Comparison of ENCODE assay signal across 8 cellular contexts in the genomic region with DNA sequence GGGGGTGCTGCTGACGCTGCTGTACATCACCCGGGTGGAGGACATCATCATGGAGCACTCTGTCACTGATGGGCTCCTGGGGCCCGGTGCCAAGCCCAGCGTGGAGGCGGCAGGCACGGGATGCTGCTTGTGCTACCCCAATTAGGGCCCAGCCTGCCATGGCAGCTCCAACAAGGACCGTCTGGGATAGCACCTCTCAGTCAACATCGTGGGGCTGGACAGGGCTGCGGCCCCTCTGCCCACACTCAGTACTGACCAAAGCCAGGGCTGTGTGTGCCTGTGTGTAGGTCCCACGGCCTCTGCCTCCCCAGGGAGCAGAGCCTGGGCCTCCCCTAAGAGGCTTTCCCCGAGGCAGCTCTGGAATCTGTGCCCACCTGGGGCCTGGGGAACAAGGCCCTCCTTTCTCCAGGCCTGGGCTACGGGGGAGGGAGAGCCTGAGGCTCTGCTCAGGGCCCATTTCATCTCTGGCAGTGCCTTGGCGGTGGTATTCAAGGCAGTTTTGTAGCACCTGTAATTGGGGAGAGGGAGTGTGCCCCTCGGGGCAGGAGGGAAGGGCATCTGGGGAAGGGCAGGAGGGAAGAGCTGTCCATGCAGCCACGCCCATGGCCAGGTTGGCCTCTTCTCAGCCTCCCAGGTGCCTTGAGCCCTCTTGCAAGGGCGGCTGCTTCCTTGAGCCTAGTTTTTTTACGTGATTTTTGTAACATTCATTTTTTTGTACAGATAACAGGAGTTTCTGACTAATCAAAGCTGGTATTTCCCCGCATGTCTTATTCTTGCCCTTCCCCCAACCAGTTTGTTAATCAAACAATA. TPM values are rescaled to one million over a fixed set of nuclear protein-coding genes. Genes with fewer than 3 reads are reported as not detected.
A peak's percentile ranks its signal among the peaks of the same experiment; 100 is the strongest.
DNase-seq lines count a peak whose midpoint lies in the region; ATAC-seq and TF ChIP-seq lines count a peak whose summit lies in the region.

No MANE protein-coding gene starts in this region.

- no peak overlapping the region for H4K5ac ChIP-seq in mesendoderm (ENCODE audit: low read length)

- H3K36me3 ChIP-seq in mesendoderm (ENCODE audit: control insufficient read depth, insufficient read depth, low read length) (no peaks in the 10 kb centered on the region), uterus (no peaks in the 10 kb centered on the region)

- no peak overlapping the region for H2BK5ac ChIP-seq in mesendoderm (ENCODE audit: low read length)

- H3K4me1 ChIP-seq in mesendoderm (ENCODE audit: control insufficient read depth, low read depth, low read length) (no peaks in the 10 kb centered on the region), uterus (peaks cover 0 to 4% of the 10 kb centered on the region in 2 donors)

- no CpG with 5 or more reads among the region's 18 CpGs for WGBS in mesendoderm (ENCODE audit: extremely low coverage, insufficient coverage, low lambda C conversion rate)

- no peaks in the 10 kb centered on the region for H3K79me2 ChIP-seq in mesendoderm (ENCODE audit: control insufficient read depth, insufficient read depth, low read length)

- H3K79me1 ChIP-seq in mesendoderm (ENCODE audit: low read length): no peaks in the 10 kb centered on the region

- H3K4me3 ChIP-seq in mesendoderm (ENCODE audit: low read length) (no peak overlapping the region), uterus (no peak overlapping the region)

- H2BK120ac ChIP-seq in mesendoderm (ENCODE audit: low read depth, low read length): no peak overlapping the region

- H4K8ac ChIP-seq in mesendoderm (ENCODE audit: low read depth, low read length): no peak overlapping the region

- TF ChIP-seq POLR2A in uterus (IDR thresholded peaks at IDR 0.05): no peak

- H2AK5ac ChIP-seq in mesendoderm (ENCODE audit: low read length): no peak overlapping the region

- H3K9ac ChIP-seq in mesendoderm (ENCODE audit: low read length): no peak overlapping the region

- H3K18ac ChIP-seq in mesendoderm (ENCODE audit: low read length): no peak overlapping the region

- H3K23ac ChIP-seq in mesendoderm (ENCODE audit: low read length): no peak overlapping the region

- no peak overlapping the region for H3K4me2 ChIP-seq in mesendoderm (ENCODE audit: low read length)

- ATAC-seq in Right ventricle myocardium superior (ENCODE audit: poor library complexity) (peak; percentile 9), HG03354 (IDR thresholded peaks at IDR 0.05; ENCODE audit: poor library complexity, severe bottlenecking, unreplicated experiment) (no peak), GM21390 (IDR thresholded peaks at IDR 0.05; ENCODE audit: unreplicated experiment) (no peak)

- H3K4ac ChIP-seq in mesendoderm (ENCODE audit: low read depth, low read length): no peak overlapping the region

- DNase-seq in Right ventricle myocardium superior (no peak), cardiac septum (ENCODE audit: low spot score) (no peak), caudate nucleus (lab: John Stamatoyannopoulos, UW) (no peak), mesendoderm (no peak), uterus (peak in 1 of 2 donors; percentile 18), NCI-H524 treated with DMSO at 0.1 percent for 48 hours (lab: John Stamatoyannopoulos, UW) (no peak)

- H3K56ac ChIP-seq in mesendoderm (ENCODE audit: low read length): peak overlapping the region; percentile 44

- no peak for TF ChIP-seq CTCF in uterus (IDR thresholded peaks at IDR 0.05)

- H3K27me3 ChIP-seq in mesendoderm (ENCODE audit: insufficient read depth, low read length, poor library complexity): no peaks in the 10 kb centered on the region
- H3K27me3 ChIP-seq in uterus: no peaks in the 10 kb centered on the region

- intact Hi-C loops in Right ventricle myocardium superior (cut with DNase I): loop anchor here (10.0 kb wide), 1 partner anchor 272 kb away; no protein-coding TSS in a partner anchor
- intact Hi-C loops in cardiac septum (cut with DNase I): loop anchor here (1.0 to 10.0 kb wide), 3 partner anchors 80 to 272 kb away; no protein-coding TSS in a partner anchor
- intact Hi-C loops in uterus (cut with DNase I; ENCODE audit: low total_unique reads): loop anchor here (5.0 kb wide), 1 partner anchor 80 kb away; no protein-coding TSS in a partner anchor

- no peaks in the 10 kb centered on the region for H3K9me3 ChIP-seq in uterus

- H2BK15ac ChIP-seq in mesendoderm (replicated peaks; ENCODE audit: low read depth): no peak overlapping the region

- H3K27ac ChIP-seq in caudate nucleus (ENCODE audit: low read depth, low read length): peak overlapping the region; percentile 55
- no peak overlapping the region for H3K27ac ChIP-seq in mesendoderm (ENCODE audit: low read depth, low read length)
- H3K27ac ChIP-seq in uterus: peak overlapping the region; percentile 58 to 61

RNA-seq across cellular contexts. Expression of gene TSPAN15, which starts 55.8 kb away (rescaled TPM):
- total RNA-seq in Right ventricle myocardium superior (9.5 TPM), cardiac septum (6.9 TPM), uterus (10 to 100 TPM; 17.2 to 58.1 (median 24.4) TPM)
- 1.3 TPM for polyA plus RNA-seq in mesendoderm (2013, experiment 1 of 2)
- polyA plus RNA-seq in mesendoderm (2013, experiment 2 of 2): 1.3 TPM
